In genomic region chr2:216695401-216695821, GRCh38 we compare ENCODE assay signal across 8 cellular contexts. TPM values are rescaled to one million over a fixed set of nuclear protein-coding genes. Genes with fewer than 3 reads are reported as not detected.
DNase-seq lines count a peak whose midpoint lies in the region; ATAC-seq and TF ChIP-seq lines count a peak whose summit lies in the region.

TSS of gene IGFBP5 (minus strand) at chr2:216695549. CDS start at chr2:216694775, 774 bp downstream.

- peak within 1 kb of the TSS; percentile 45 for H3K4me3 ChIP-seq in CD8-positive, alpha-beta T cell (ENCODE audit: low read depth, low read length)
- H3K4me3 ChIP-seq in adipocyte (ENCODE audit: low read length) = peak within 1 kb of the TSS; percentile 88

- peaks cover 53% of the 10 kb centered on the region for H3K27me3 Mint-ChIP-seq in CD8-positive, alpha-beta T cell (ENCODE audit: low read depth)

- H3K9me3 ChIP-seq in CD8-positive, alpha-beta T cell (ENCODE audit: low read length) = no peaks in the 10 kb centered on the region
- no peaks in the 10 kb centered on the region for H3K9me3 ChIP-seq in adipocyte (ENCODE audit: control insufficient read depth, low read length)

- no peak within 1 kb of the TSS for H3K27ac Mint-ChIP-seq in CD8-positive, alpha-beta T cell

- H3K4me1 ChIP-seq in CD8-positive, alpha-beta T cell (ENCODE audit: insufficient read depth, low read length) = peaks cover 38% of the 10 kb centered on the region
- peaks cover 53% of the 10 kb centered on the region for H3K4me1 ChIP-seq in adipocyte (ENCODE audit: control insufficient read depth, insufficient read depth, low read length)

- peaks cover 15% of the 10 kb centered on the region for H3K27me3 ChIP-seq in CD8-positive, alpha-beta T cell (ENCODE audit: insufficient read depth, low read length)
- H3K27me3 ChIP-seq in adipocyte (replicated peaks; ENCODE audit: control insufficient read depth, insufficient read depth, low read length) = no peaks in the 10 kb centered on the region

- no peak within 1 kb of the TSS for H3K27ac ChIP-seq in CD8-positive, alpha-beta T cell (ENCODE audit: low read depth, low read length)

- no peaks in the 10 kb centered on the region for H3K36me3 Mint-ChIP-seq in CD8-positive, alpha-beta T cell

- H3K36me3 ChIP-seq in CD8-positive, alpha-beta T cell (ENCODE audit: insufficient read depth, low read length) = no peaks in the 10 kb centered on the region
- H3K36me3 ChIP-seq in adipocyte (ENCODE audit: control insufficient read depth, insufficient read depth, low read length, severe bottlenecking) = no peaks in the 10 kb centered on the region

- peak within 1 kb of the TSS; percentile 89 for H3K9ac ChIP-seq in adipocyte (ENCODE audit: low read length)

- DNase-seq in CD8-positive, alpha-beta T cell = no peak
- DNase-seq in NCI-H146 (lab: John Stamatoyannopoulos, UW) = peak; percentile 86
- peak; percentile 96 for DNase-seq in adipocyte (ENCODE audit: low read depth)
- peak; percentile 91 for DNase-seq in Right ventricle myocardium inferior (ENCODE audit: missing footprints)
- peak in 52 of 56 donors; percentile 7 to 91 (median 56) for DNase-seq in nucleus accumbens (lab: John Stamatoyannopoulos, UW)
- no peak for DNase-seq in GM10248 (ENCODE audit: extremely low spot score)
- DNase-seq in activated gamma-delta T cell treated with Interleukin-2 at 50 U/mL for 16 hours = no peak

- peak within 1 kb of the TSS; percentile 84 for H3K4me3 Mint-ChIP-seq in CD8-positive, alpha-beta T cell

- ATAC-seq in CD8-positive, alpha-beta T cell = no peak
- ATAC-seq in Right ventricle myocardium inferior = peak; percentile 42
- no peak for ATAC-seq in activated CD4-positive, CD25-positive, alpha-beta regulatory T cell treated with anti-CD3 and anti-CD28 coated beads, Interleukin-2, amount 50 U/mL, for 24 hours

- CTCF ChIA-PET in CD8-positive, alpha-beta T cell (lab: Charles Lee) = interaction anchor here (1.6 to 1.9 kb wide), 3 partner anchors 10 to 1090 kb away, joined by 4 to 6 read pairs (median 5); no protein-coding TSS in a partner anchor
- CTCF ChIA-PET in GM10248 (lab: Yijun Ruan, JAX) = interaction anchor here (0.7 to 2.7 kb wide), 3 partner anchors 11 to 815 kb away, joined by 3 to 11 read pairs (median 4); no protein-coding TSS in a partner anchor

- peaks cover 34% of the 10 kb centered on the region for H3K4me1 Mint-ChIP-seq in CD8-positive, alpha-beta T cell (ENCODE audit: low read depth)

- TF ChIP-seq CTCF in CD8-positive, alpha-beta T cell (IDR thresholded peaks at IDR 0.05) = no peak
- no peak for TF ChIP-seq CTCF in GM10248 (IDR thresholded peaks at IDR 0.05; ENCODE audit: control extremely low read depth, extremely low read depth, low read depth, missing control alignments)

- POLR2A ChIA-PET in CD8-positive, alpha-beta T cell (lab: Charles Lee) = no interaction called here
- POLR2A ChIA-PET in GM10248 (lab: Yijun Ruan, JAX) = no interaction called here

- no peaks in the 10 kb centered on the region for H3K9me3 Mint-ChIP-seq in CD8-positive, alpha-beta T cell

- intact Hi-C loops in CD8-positive, alpha-beta T cell (cut with DNase I, micrococcal nuclease) = loop anchor here in 1 of 2 experiments (5.0 to 10.0 kb wide), 2 partner anchors 469 to 812 kb away; no protein-coding TSS in a partner anchor
- intact Hi-C loops in Right ventricle myocardium inferior (cut with DNase I) = loop anchor here (5.0 to 10.0 kb wide), 8 partner anchors 77 to 1017 kb away; no protein-coding TSS in a partner anchor

RNA-seq across cellular contexts. Expression of gene IGFBP5, which starts in this region (rescaled TPM):
- total RNA-seq in CD8-positive, alpha-beta T cell = not detected
- 156 TPM for total RNA-seq in Right ventricle myocardium inferior

Comparison
In these comparisons a context has a peak if more than half of its experiments do, and no peak if none do; other contexts are left out.
1. RNA of gene IGFBP5 (total RNA-seq): 156 TPM in Right ventricle myocardium inferior (single experiment); not detected in CD8-positive, alpha-beta T cell; every median in the first group is over 100 times any median in the second.
2. DNase-seq: peak in NCI-H146 (single experiment), adipocyte (single experiment), Right ventricle myocardium inferior (single experiment) and nucleus accumbens (52 of 56); none in CD8-positive, alpha-beta T cell (0 of 7), GM10248 (single experiment) and activated gamma-delta T cell treated with Interleukin-2 at 50 U/mL for 16 hours (single experiment).